ENCODE assay signal across 8 cellular contexts in genomic region chr1:32073387-32074229, GRCh38. TPM values are rescaled to one million over a fixed set of nuclear protein-coding genes. Genes with fewer than 3 reads are reported as not detected.
DNase-seq lines count a peak whose midpoint lies in the region; ATAC-seq and TF ChIP-seq lines count a peak whose summit lies in the region.

No MANE protein-coding gene starts in this region.

- ATAC-seq in GM18907 (IDR thresholded peaks at IDR 0.05; ENCODE audit: unreplicated experiment) (peak; percentile 18), sciatic nerve (no peak)

- H3K27me3 ChIP-seq in MM.1S (replicated peaks; ENCODE audit: insufficient read depth, low read length), result no peaks in the 10 kb centered on the region
- no peaks in the 10 kb centered on the region for H3K27me3 ChIP-seq in endocrine pancreas (ENCODE audit: control insufficient read depth, insufficient read depth, low read length)

- H3K36me3 Mint-ChIP-seq in nephron progenitor cell (ENCODE audit: low read depth), result peaks cover 32% of the 10 kb centered on the region

- peaks cover 66% of the 10 kb centered on the region for H3K4me1 Mint-ChIP-seq in nephron progenitor cell

- H3K9ac ChIP-seq in MM.1S (ENCODE audit: low read length) (peak overlapping the region; percentile 82; the same call in 1 of the 2 replicates), endocrine pancreas (ENCODE audit: control insufficient read depth, insufficient read depth, low read length) (peak overlapping the region; percentile 74)

- H3K4me2 ChIP-seq in MM.1S (ENCODE audit: low read depth, low read length), result peak overlapping the region; percentile 79

- H3K4me3 ChIP-seq in MM.1S (ENCODE audit: low read length) (peak overlapping the region; percentile 87), endocrine pancreas (ENCODE audit: control insufficient read depth, insufficient read depth, low read length) (peak overlapping the region; percentile 77)

- peak overlapping the region; percentile 84 for H3K27ac Mint-ChIP-seq in nephron progenitor cell

- peaks cover 29% of the 10 kb centered on the region for H3K79me2 ChIP-seq in MM.1S (ENCODE audit: low read length)

- no peaks in the 10 kb centered on the region for H3K9me3 Mint-ChIP-seq in nephron progenitor cell

- peak overlapping the region; percentile 81; the same call in 1 of the 2 replicates for H3K27ac ChIP-seq in MM.1S (ENCODE audit: low read length)

- intact Hi-C loops in sciatic nerve (cut with DNase I), result no loop called here

- peak overlapping the region; percentile 83 for H2AFZ ChIP-seq in MM.1S (ENCODE audit: low read length)

- H3K9me2 ChIP-seq in MM.1S (replicated peaks; ENCODE audit: insufficient read depth, low read length), result no peaks in the 10 kb centered on the region

- no peaks in the 10 kb centered on the region for H4K20me1 ChIP-seq in MM.1S (ENCODE audit: insufficient read depth, low read length)

- peaks cover 8% of the 10 kb centered on the region; the same call in 1 of the 2 replicates for H3F3A ChIP-seq in MM.1S (ENCODE audit: insufficient read depth, low read length)

- no peak for TF ChIP-seq CTCF in MM.1S (IDR thresholded peaks at IDR 0.05; ENCODE audit: low read length)
- no peak for TF ChIP-seq CTCF in nephron progenitor cell (IDR thresholded peaks at IDR 0.05)

- DNase-seq in MM.1S, result no peak
- no peak for DNase-seq in nephron progenitor cell
- no peak for DNase-seq in sciatic nerve (ENCODE audit: low spot score)
- no peak for DNase-seq in HPDE6-E6E7 (ENCODE audit: extremely low spot score)
- no peak for DNase-seq in NCI-H510A (lab: John Stamatoyannopoulos, UW)
- DNase-seq in mucosa of gallbladder (ENCODE audit: low spot score), result no peak

- no peaks in the 10 kb centered on the region for H3K9me3 ChIP-seq in MM.1S (replicated peaks; ENCODE audit: insufficient read depth, low read length)
- H3K9me3 ChIP-seq in endocrine pancreas (ENCODE audit: control insufficient read depth, low read length), result no peaks in the 10 kb centered on the region

- H3K4me3 Mint-ChIP-seq in nephron progenitor cell, result peak overlapping the region; percentile 90

- peaks cover 2% of the 10 kb centered on the region for H3K27me3 Mint-ChIP-seq in nephron progenitor cell (ENCODE audit: low read depth, poor library complexity)

- peaks cover 9% of the 10 kb centered on the region for H3K4me1 ChIP-seq in MM.1S (ENCODE audit: low read length)
- no peaks in the 10 kb centered on the region for H3K4me1 ChIP-seq in endocrine pancreas (ENCODE audit: control insufficient read depth, insufficient read depth, low read length)

- H3K36me3 ChIP-seq in MM.1S (replicated peaks; ENCODE audit: insufficient read depth, low read length) (no peaks in the 10 kb centered on the region; the same call in 1 of the 2 replicates), endocrine pancreas (ENCODE audit: control insufficient read depth, insufficient read depth, low read length) (no peaks in the 10 kb centered on the region)

RNA-seq across cellular contexts. Expression of gene TMEM39B, which starts 0.9 kb away (rescaled TPM):
- total RNA-seq in sciatic nerve (16.4 TPM), mucosa of gallbladder (18.4 TPM)

RNA-seq across cellular contexts. Expression of gene KPNA6, which starts 34.2 kb away (rescaled TPM):
- total RNA-seq in sciatic nerve (58.9 TPM), mucosa of gallbladder (65.2 TPM)

RNA-seq across cellular contexts. Expression of gene KHDRBS1, which starts 59.9 kb away (rescaled TPM):
- total RNA-seq in sciatic nerve (93.9 TPM), mucosa of gallbladder (99.4 TPM)
